In genomic region chr3:10744098-10744465, GRCh38 we compare ENCODE assay signal across 11 cellular contexts.
DNase-seq lines count a peak whose midpoint lies in the region; ATAC-seq, FAIRE-seq and TF ChIP-seq lines count a peak whose summit lies in the region.
"Had no signal": no experiment of that assay in that cellular context is flagged by ENCODE, and none has a peak within 500 bp of the region (broad histone marks: within the 10 kb centered on the region; RNA-seq: fewer than 3 reads in every experiment).

No MANE protein-coding gene starts in this region.

- 0% methylated on average over 2 of the region's 7 CpGs for WGBS in A549 (ENCODE audit: missing lambda C conversion rate)
- WGBS in mesenchymal stem cell: 38% methylated on average over 7 of the region's 7 CpGs

- H2BK5ac ChIP-seq in mesenchymal stem cell (ENCODE audit: low read depth, low read length, poor library complexity, severe bottlenecking): no peak overlapping the region

- no peak overlapping the region for H3K18ac ChIP-seq in mesenchymal stem cell (ENCODE audit: low read depth in 1 of 2, low read length in 2 of 2)

- no peak overlapping the region for H3K4me2 ChIP-seq in A549
- no peak overlapping the region for H3K4me2 ChIP-seq in OCI-LY7 (ENCODE audit: low read length)
- H3K4me2 ChIP-seq in mesenchymal stem cell (ENCODE audit: low read length, poor library complexity, severe bottlenecking): no peak overlapping the region
- H3K4me2 ChIP-seq: smooth muscle cell had no signal

- BruUV-seq in OCI-LY7 (replicated peaks; lab: Mats Ljungman, UMichigan): no TSS peak

- no peak overlapping the region for H2AK5ac ChIP-seq in mesenchymal stem cell (ENCODE audit: low read length, severe bottlenecking)

- H2BK12ac ChIP-seq in mesenchymal stem cell (ENCODE audit: low read length in 2 of 2): no peak overlapping the region

- H3K27ac ChIP-seq in A549 (no peak overlapping the region), OCI-LY7 (ENCODE audit: low read depth, low read length, poor library complexity, severe bottlenecking) (no peak overlapping the region), mesenchymal stem cell (ENCODE audit: low read length, poor library complexity, severe bottlenecking) (no peak overlapping the region)

- H2AFZ ChIP-seq in OCI-LY7 (ENCODE audit: low read length) (no peak overlapping the region), mesenchymal stem cell (ENCODE audit: low read depth, low read length) (no peak overlapping the region)

- no peaks in the 10 kb centered on the region for H3K79me2 ChIP-seq in OCI-LY7 (ENCODE audit: insufficient read depth, low read depth, low read length)

- H3K79me1 ChIP-seq in mesenchymal stem cell (replicated peaks; ENCODE audit: low read length, poor library complexity, severe bottlenecking): no peaks in the 10 kb centered on the region

- TF ChIP-seq RAD21 in A549 (conservative IDR thresholded peaks at IDR 0.05 in 1 of 2, IDR thresholded peaks at IDR 0.05 in 1 of 2): peak; percentile 30 to 44; a peak in 3 of 5 replicates

- FAIRE-seq in A549 (lab: Jason Lieb, UNC): no peak

- H3K27me3 Mint-ChIP-seq in chondrocyte (ENCODE audit: low read depth): peaks cover 53% of the 10 kb centered on the region

- no peak overlapping the region for H3K14ac ChIP-seq in mesenchymal stem cell (ENCODE audit: low read length in 2 of 2)

- DNase-seq in A549 (ENCODE audit: low read depth in 1 of 2, low spot score in 1 of 2): peak in 1 of 2 experiments; percentile 26
- peak; percentile 7 for DNase-seq in EL
- DNase-seq in OCI-LY7 (ENCODE audit: low spot score): peak; percentile 12
- DNase-seq in chondrocyte (ENCODE audit: low spot score): no peak
- no peak for DNase-seq in mesenchymal stem cell
- no peak for DNase-seq in NCI-H1694 treated with DMSO at 0.1 percent for 48 hours (lab: John Stamatoyannopoulos, UW)
- DNase-seq: Right ventricle myocardium superior had no signal

- H3K27ac Mint-ChIP-seq in chondrocyte (ENCODE audit: unreplicated experiment): no peak overlapping the region
- H3K27ac Mint-ChIP-seq: type B pancreatic cell had no signal

- peaks cover under 1% of the 10 kb centered on the region for H3K4me1 Mint-ChIP-seq in chondrocyte (ENCODE audit: low read depth)

- H3K4me3 ChIP-seq in A549 (no peak overlapping the region), OCI-LY7 (ENCODE audit: low read depth, low read length, poor library complexity, severe bottlenecking) (no peak overlapping the region), mesenchymal stem cell (ENCODE audit: insufficient read depth in 1 of 2, low read depth in 1 of 2, low read length in 2 of 2) (no peak overlapping the region)
- H3K4me3 ChIP-seq: smooth muscle cell had no signal

- intact Hi-C loops in OCI-LY7 (cut with micrococcal nuclease; ENCODE audit: unreplicated experiment): no loop called here

- H3K9me2 ChIP-seq in OCI-LY7 (ENCODE audit: insufficient read depth, low read length): no peaks in the 10 kb centered on the region

- TF ChIP-seq CTCF in A549 (IDR thresholded peaks at IDR 0.05) (peak; percentile 16; the same call in 1 of the 3 replicates), OCI-LY7 (conservative IDR thresholded peaks at IDR 0.05; ENCODE audit: low read length) (0 out of 2 replicates have a peak, but pooled peaks have one; percentile 17), chondrocyte (IDR thresholded peaks at IDR 0.05) (peak; percentile 44)

- H3K36me3 Mint-ChIP-seq in chondrocyte (ENCODE audit: low read depth): no peaks in the 10 kb centered on the region
- H3K36me3 Mint-ChIP-seq: type B pancreatic cell had no signal

- H3K9me3 Mint-ChIP-seq in chondrocyte (ENCODE audit: low read depth): no peaks in the 10 kb centered on the region
- H3K9me3 Mint-ChIP-seq: type B pancreatic cell had no signal

- no peak overlapping the region for H3K9ac ChIP-seq in mesenchymal stem cell (ENCODE audit: low read length)

- H3K23ac ChIP-seq in mesenchymal stem cell (ENCODE audit: low read length in 2 of 2): no peak overlapping the region

- H2BK15ac ChIP-seq in mesenchymal stem cell (ENCODE audit: low read depth, poor library complexity, severe bottlenecking): no peak overlapping the region

- H4K20me1 ChIP-seq in OCI-LY7 (ENCODE audit: insufficient read depth, low read length): no peaks in the 10 kb centered on the region

- no peak overlapping the region for H4K91ac ChIP-seq in mesenchymal stem cell (ENCODE audit: low read length)

- H3K4me1 ChIP-seq in A549: no peaks in the 10 kb centered on the region
- no peaks in the 10 kb centered on the region for H3K4me1 ChIP-seq in OCI-LY7 (ENCODE audit: insufficient read depth, low read length, poor library complexity, severe bottlenecking)
- H3K4me1 ChIP-seq in mesenchymal stem cell (ENCODE audit: control insufficient read depth, insufficient read depth, low read depth, low read length): no peaks in the 10 kb centered on the region

- no peaks in the 10 kb centered on the region for H3K36me3 ChIP-seq in OCI-LY7 (ENCODE audit: insufficient read depth, low read length)
- H3K36me3 ChIP-seq in mesenchymal stem cell (ENCODE audit: control insufficient read depth in 1 of 2, insufficient read depth in 2 of 2, low read depth in 1 of 2, low read length in 2 of 2): no peaks in the 10 kb centered on the region

- H3K4me3 Mint-ChIP-seq in chondrocyte (ENCODE audit: unreplicated experiment): no peak overlapping the region
- H3K4me3 Mint-ChIP-seq: type B pancreatic cell had no signal

- H3K9me3 ChIP-seq in A549: no peaks in the 10 kb centered on the region
- H3K9me3 ChIP-seq in OCI-LY7 (ENCODE audit: low read length): no peaks in the 10 kb centered on the region
- no peaks in the 10 kb centered on the region for H3K9me3 ChIP-seq in mesenchymal stem cell (ENCODE audit: control insufficient read depth, low read length)

- TF ChIP-seq POLR2A in A549 (IDR thresholded peaks at IDR 0.05; ENCODE audit: low read length): no peak

- ATAC-seq in A549: peak; percentile 70 to 82
- no peak for ATAC-seq in HG02610 (IDR thresholded peaks at IDR 0.05; ENCODE audit: unreplicated experiment)
- no peak for ATAC-seq in HG02759 (IDR thresholded peaks at IDR 0.05; ENCODE audit: unreplicated experiment)

- no peak overlapping the region for H4K8ac ChIP-seq in mesenchymal stem cell (ENCODE audit: low read length)

- POLR2A ChIA-PET in A549 (lab: Yijun Ruan, JAX): no interaction called here
- POLR2A ChIA-PET in OCI-LY7 (lab: Charles Lee): no interaction called here

- CTCF ChIA-PET in A549 (lab: Yijun Ruan, JAX) (interaction anchor here (1.1 to 8.9 kb wide), 3 partner anchors 14 to 397 kb away, joined by 3 to 149 read pairs (median 8); no protein-coding TSS in a partner anchor), OCI-LY7 (lab: Charles Lee; ENCODE audit: unreplicated experiment) (interaction anchor here (0.6 kb wide), 1 partner anchor 192 kb away, joined by 4 read pairs; no protein-coding TSS in a partner anchor)

- H3K4ac ChIP-seq in mesenchymal stem cell (ENCODE audit: low read depth in 1 of 2, low read length in 2 of 2): no peak overlapping the region

- no peak overlapping the region for H2BK120ac ChIP-seq in mesenchymal stem cell (ENCODE audit: low read depth, low read length)

- TF ChIP-seq EP300 in A549 (IDR thresholded peaks at IDR 0.05): no peak

- H3K27me3 ChIP-seq in mesenchymal stem cell (ENCODE audit: control insufficient read depth in 1 of 2, insufficient read depth in 1 of 2, low read length in 2 of 2): peaks cover 16 to 70% of the 10 kb centered on the region in 2 experiments

TF ChIP-seq in A549, 52 proteins besides CTCF, POLR2A, EP300 and RAD21:
- TF ChIP-seq SREBF2 (IDR thresholded peaks at IDR 0.05) (no peak), ESRRA (IDR thresholded peaks at IDR 0.05; ENCODE audit: borderline replicate concordance, low read length) (no peak), JUNB (IDR thresholded peaks at IDR 0.05) (no peak), MYC (IDR thresholded peaks at IDR 0.05; ENCODE audit: borderline replicate concordance, low read length) (no peak), TFCP2L1 (CRISPR knock-in tag; IDR thresholded peaks at IDR 0.05) (no peak), JUN (IDR thresholded peaks at IDR 0.05) (no peak), ZSCAN20 (CRISPR knock-in tag; IDR thresholded peaks at IDR 0.05) (no peak), ZNF302 (CRISPR knock-in tag; IDR thresholded peaks at IDR 0.05) (no peak), KDM5A (IDR thresholded peaks at IDR 0.05) (no peak), NR3C1 (IDR thresholded peaks at IDR 0.05) (no peak), HOXA7 (CRISPR knock-in tag; IDR thresholded peaks at IDR 0.05) (no peak), CBX2 (IDR thresholded peaks at IDR 0.05; ENCODE audit: borderline replicate concordance, low read depth) (no peak), RARB (CRISPR knock-in tag; IDR thresholded peaks at IDR 0.05) (no peak), ZC3H11A (IDR thresholded peaks at IDR 0.05) (no peak), SMC3 (IDR thresholded peaks at IDR 0.05) (no peak), BHLHE40 (IDR thresholded peaks at IDR 0.05; ENCODE audit: low read depth, low read length) (no peak), KDM1A (IDR thresholded peaks at IDR 0.05; ENCODE audit: low read depth) (no peak), EHF (CRISPR knock-in tag; IDR thresholded peaks at IDR 0.05) (no peak), HEYL (CRISPR knock-in tag; IDR thresholded peaks at IDR 0.05) (no peak), EHMT2 (IDR thresholded peaks at IDR 0.05; ENCODE audit: low read depth) (no peak)

Comparison
In these comparisons a context has a peak if more than half of its experiments do, and no peak if none do; other contexts are left out.
1. ATAC-seq: peak in A549 (2 of 2); none in HG02610 (single experiment) and HG02759 (single experiment).
2. DNase-seq: peak in EL (single experiment) and OCI-LY7 (single experiment); none in chondrocyte (single experiment), mesenchymal stem cell (single experiment) and NCI-H1694 treated with DMSO at 0.1 percent for 48 hours (single experiment).
3. Peak in every context shown above with its lines, with median percentiles within 50 percentile points of each other: CTCF ChIP-seq.